In genomic region chr22:25406510-25407210, GRCh38 we compare ENCODE assay signal across 1 cellular context.
A peak's percentile ranks its signal among the peaks of the same experiment; 100 is the strongest.
TF ChIP-seq lines count a peak whose summit lies in the region.

No MANE protein-coding gene starts in this region.

TF ChIP-seq in HepG2, 621 proteins besides CTCF, POLR2A, EP300 and RAD21 (continued from another document):
- 0 out of 2 replicates have a peak, but pooled peaks have one; percentile 41 for TF ChIP-seq KMT2A (CRISPR knock-in tag; IDR thresholded peaks at IDR 0.05)
- peak; percentile 46; the same call in 1 of the 3 replicates for TF ChIP-seq MXI1 (IDR thresholded peaks at IDR 0.05; ENCODE audit: borderline replicate concordance, low read depth, low read length)
- peak; percentile 63; the same call in 1 of the 2 replicates for TF ChIP-seq PRDM10 (CRISPR knock-in tag; IDR thresholded peaks at IDR 0.05; ENCODE audit: low read depth)
- TF ChIP-seq ZNF17 (CRISPR knock-in tag; IDR thresholded peaks at IDR 0.05): no peak
- TF ChIP-seq ZSCAN22 (CRISPR knock-in tag; IDR thresholded peaks at IDR 0.05): no peak
- no peak for TF ChIP-seq LCORL (IDR thresholded peaks at IDR 0.05)
- TF ChIP-seq LCORL (CRISPR knock-in tag; IDR thresholded peaks at IDR 0.05): no peak
- TF ChIP-seq TFE3 (CRISPR knock-in tag; IDR thresholded peaks at IDR 0.05): no peak; the same call in 1 of the 2 replicates
- peak; percentile 80; the same call in 1 of the 2 replicates for TF ChIP-seq YEATS4 (CRISPR knock-in tag; IDR thresholded peaks at IDR 0.05; ENCODE audit: borderline replicate concordance)
- peak; percentile 72 for TF ChIP-seq RXRB (CRISPR knock-in tag; IDR thresholded peaks at IDR 0.05; ENCODE audit: borderline replicate concordance)
- peak; percentile 43; the same call in 1 of the 2 replicates for TF ChIP-seq THRA (CRISPR knock-in tag; IDR thresholded peaks at IDR 0.05; ENCODE audit: borderline replicate concordance)
- TF ChIP-seq HMGXB4 (CRISPR knock-in tag; IDR thresholded peaks at IDR 0.05; ENCODE audit: borderline replicate concordance in 1 of 2, low read depth in 1 of 2): 0 out of 4 replicates have a peak, but pooled peaks of 1 of the 2 experiments have one; percentile 14
- peak; percentile 69 for TF ChIP-seq ARID5B (CRISPR knock-in tag; IDR thresholded peaks at IDR 0.05)
- no peak for TF ChIP-seq ZNF138 (CRISPR knock-in tag; IDR thresholded peaks at IDR 0.05; ENCODE audit: low read depth)
- no peak for TF ChIP-seq ZFP41 (CRISPR knock-in tag; IDR thresholded peaks at IDR 0.05; ENCODE audit: borderline replicate concordance)
- peak; percentile 59; the same call in 1 of the 2 replicates for TF ChIP-seq ARID4A (CRISPR knock-in tag; IDR thresholded peaks at IDR 0.05; ENCODE audit: borderline replicate concordance)
- peak; percentile 31; the same call in 1 of the 2 replicates for TF ChIP-seq DRAP1 (CRISPR knock-in tag; IDR thresholded peaks at IDR 0.05)
- TF ChIP-seq BRD4 (CRISPR knock-in tag; IDR thresholded peaks at IDR 0.05): 0 out of 2 replicates have a peak, but pooled peaks have one; percentile 26
- no peak for TF ChIP-seq STAT6 (CRISPR knock-in tag; IDR thresholded peaks at IDR 0.05; ENCODE audit: borderline replicate concordance)
- peak; percentile 74 for TF ChIP-seq HNF4A (CRISPR knock-in tag; IDR thresholded peaks at IDR 0.05)
